15 cellular contexts compared by ENCODE assay signal in genomic region chr17:82304826-82305726, GRCh38. TPM values are rescaled to one million over a fixed set of nuclear protein-coding genes. Genes with fewer than 3 reads are reported as not detected.
DNase-seq lines count a peak whose midpoint lies in the region; ATAC-seq, FAIRE-seq and TF ChIP-seq lines count a peak whose summit lies in the region.
"Had no signal": no experiment of that assay in that cellular context is flagged by ENCODE, and none has a peak within 500 bp of the region (broad histone marks: within the 10 kb centered on the region; RNA-seq: fewer than 3 reads in every experiment).

No MANE protein-coding gene starts in this region.

- H3K9me3 ChIP-seq in HepG2 (ENCODE audit: low read length) (no peaks in the 10 kb centered on the region), right lobe of liver (no peaks in the 10 kb centered on the region), WERI-Rb-1 (ENCODE audit: severe bottlenecking) (no peaks in the 10 kb centered on the region), kidney (ENCODE audit: control insufficient read depth in 1 of 2, low read length in 2 of 2) (no peaks in the 10 kb centered on the region)
- H3K9me3 ChIP-seq: right atrium auricular region had no signal

- TF ChIP-seq EP300 in HepG2 (IDR thresholded peaks at IDR 0.05; ENCODE audit: low read depth in 2 of 2, low read length in 2 of 2) = no peak
- TF ChIP-seq EP300 in HepG2 (CRISPR knock-in tag; IDR thresholded peaks at IDR 0.05; ENCODE audit: borderline replicate concordance) = no peak

- CTCF ChIA-PET in HepG2 (lab: Yijun Ruan, JAX; ENCODE audit: low intra/inter-chr PET ratio, low total read pairs) = no interaction called here

- H3K36me3 ChIP-seq in HepG2 (replicated peaks in 1 of 2; ENCODE audit: control insufficient read depth in 1 of 2, insufficient read depth in 2 of 2, low read length in 2 of 2) = no peaks in the 10 kb centered on the region
- no peaks in the 10 kb centered on the region for H3K36me3 ChIP-seq in right lobe of liver
- H3K36me3 ChIP-seq in WERI-Rb-1 = no peaks in the 10 kb centered on the region
- no peaks in the 10 kb centered on the region for H3K36me3 ChIP-seq in kidney (ENCODE audit: control insufficient read depth in 1 of 2, insufficient read depth in 2 of 2, low read length in 2 of 2)
- H3K36me3 ChIP-seq: right atrium auricular region had no signal

- H4K20me1 ChIP-seq in HepG2 (ENCODE audit: insufficient read depth, low read length) = no peaks in the 10 kb centered on the region

- intact Hi-C loops in HepG2 (cut with micrococcal nuclease; ENCODE audit: unreplicated experiment) = loop anchor here (5.0 kb wide), 1 partner anchor 32 kb away; no protein-coding TSS in a partner anchor
- intact Hi-C loops in right lobe of liver (cut with DNase I) = no loop called here
- intact Hi-C loops in kidney (cut with DNase I) = no loop called here

- TF ChIP-seq RAD21 in HepG2 (CRISPR knock-in tag; IDR thresholded peaks at IDR 0.05) = peak; percentile 27; the same call in 1 of the 2 replicates

- in situ Hi-C loops in HepG2 (cut with HindIII; ENCODE audit: extremely low pct_ligation_motif_present, low pct_unique_long_range_greater_than_20kb) = no loop called here

- H3K4me3 ChIP-seq in HepG2 (replicated peaks in 1 of 3; ENCODE audit: insufficient read depth in 1 of 3, low read depth in 2 of 3, low read length in 3 of 3) (peak overlapping the region in 1 of 3 experiments; percentile 59; a peak in 1 of 6 replicates), right lobe of liver (no peak overlapping the region), WERI-Rb-1 (ENCODE audit: low read depth, low read length) (no peak overlapping the region), kidney (ENCODE audit: low read length in 2 of 2) (no peak overlapping the region)
- H3K4me3 ChIP-seq: right atrium auricular region had no signal

- H3K27ac ChIP-seq in HepG2 (ENCODE audit: extremely low read length, insufficient read depth, low read length) (no peak overlapping the region), right lobe of liver (no peak overlapping the region), WERI-Rb-1 (peak overlapping the region; percentile 72), kidney (ENCODE audit: low read depth in 2 of 2, low read length in 2 of 2) (no peak overlapping the region)
- H3K27ac ChIP-seq: right atrium auricular region had no signal

- POLR2A ChIA-PET in HepG2 (lab: Yijun Ruan, JAX) = interaction anchor here (0.9 to 12.8 kb wide), 16 partner anchors 9 to 76 kb away, joined by 3 to 270 read pairs (median 8); partner anchors contain the start of genes CD7, CSNK1D, SECTM1 and SLC16A3

- peak; percentile 68 for ATAC-seq in HepG2
- ATAC-seq in right lobe of liver = no peak
- ATAC-seq: left lobe of liver had no signal

- H2AFZ ChIP-seq in HepG2 (ENCODE audit: low read length) = no peak overlapping the region

- H3K27me3 ChIP-seq in HepG2 (ENCODE audit: control insufficient read depth in 1 of 2, insufficient read depth in 2 of 2, low read length in 2 of 2) (no peaks in the 10 kb centered on the region), right lobe of liver (no peaks in the 10 kb centered on the region), WERI-Rb-1 (ENCODE audit: insufficient read depth, low read depth, severe bottlenecking) (no peaks in the 10 kb centered on the region)
- H3K27me3 ChIP-seq: right atrium auricular region had no signal

- peak; percentile 60 for FAIRE-seq in HepG2 (lab: Jason Lieb, UNC)
- no peak for FAIRE-seq in kidney (lab: Jason Lieb, UNC)
- FAIRE-seq: bronchial epithelial cell had no signal

- no peaks in the 10 kb centered on the region for H3K79me2 ChIP-seq in HepG2 (ENCODE audit: insufficient read depth, low read length)

- TF ChIP-seq POLR2A in HepG2 (IDR thresholded peaks at IDR 0.05; ENCODE audit: insufficient read depth in 1 of 2, low read depth in 2 of 2, low read length in 2 of 2) = no peak
- TF ChIP-seq POLR2A in right lobe of liver (IDR thresholded peaks at IDR 0.05) = no peak

- DNase-seq in HepG2 (ENCODE audit: low spot score) (peak; percentile 56), right lobe of liver (no peak), WERI-Rb-1 (peak; percentile 82), kidney (peak; percentile 54), NCI-H510A (lab: John Stamatoyannopoulos, UW) (no peak), NCI-H2107 (lab: John Stamatoyannopoulos, UW) (no peak), GM10266 (ENCODE audit: extremely low spot score) (no peak)
- no peak for DNase-seq in stimulated activated CD4-positive, alpha-beta T cell treated with anti-CD3 and anti-CD28 coated beads, Interleukin-15, amount 100 ng/mL, for 24 hours
- DNase-seq: CD4-positive, CD25-positive, alpha-beta regulatory T cell; hypothalamus; MM.1S; NCI-H2081 had no signal

- TF ChIP-seq CTCF in HepG2 (CRISPR knock-in tag; IDR thresholded peaks at IDR 0.05) (peak; percentile 66), right lobe of liver (IDR thresholded peaks at IDR 0.05) (no peak), WERI-Rb-1 (IDR thresholded peaks at IDR 0.05; ENCODE audit: low read depth, low read length) (peak; percentile 43; the same call in 1 of the 2 replicates), kidney (IDR thresholded peaks at IDR 0.05; ENCODE audit: borderline replicate concordance, extremely low read depth, insufficient read depth) (no peak), GM10266 (IDR thresholded peaks at IDR 0.05; ENCODE audit: control insufficient read depth, insufficient read depth, low read depth, missing control alignments) (no peak)

- H3K9ac ChIP-seq in HepG2 (ENCODE audit: insufficient read depth, low read depth, low read length) (peak overlapping the region; percentile 30; the same call in 1 of the 2 replicates), kidney (ENCODE audit: low read length in 2 of 2) (no peak overlapping the region)

- BruUV-seq in HepG2 (replicated peaks; lab: Mats Ljungman, UMichigan) = no TSS peak

- peak overlapping the region; percentile 75 for H3K4me2 ChIP-seq in HepG2 (ENCODE audit: low read depth, low read length)

- 51% methylated on average over 13 of the region's 23 CpGs for WGBS in HepG2 (ENCODE audit: low lambda C conversion rate)
- 82% methylated on average over 8 of the region's 23 CpGs for WGBS in right lobe of liver (ENCODE audit: insufficient coverage, low coverage, low lambda C conversion rate, missing lambda C conversion rate)

- H3K4me1 ChIP-seq in HepG2 (ENCODE audit: insufficient read depth, low read length) = peaks cover 73% of the 10 kb centered on the region
- peaks cover 0 to 9% (median 0%) of the 10 kb centered on the region in 4 donors for H3K4me1 ChIP-seq in right lobe of liver
- H3K4me1 ChIP-seq in kidney (ENCODE audit: control insufficient read depth in 1 of 2, insufficient read depth in 1 of 2, low read depth in 1 of 2, low read length in 2 of 2) = peaks cover 0 to 10% of the 10 kb centered on the region in 2 donors

RNA-seq across cellular contexts. Expression of gene CD7, which starts 12.3 kb away (rescaled TPM):
- total RNA-seq in HepG2 (2016; rRNA removed; fragmentation: Illumina TruSeq; extraction: Trizol) (29.7 and 67.6 TPM in 2 replicates), right lobe of liver (1 to 10 TPM in 4 of 6 experiments, under 1 TPM in 2; 0.31 to 3.2 (median 1.3) TPM), kidney (9.2 TPM)
- total RNA-seq in HepG2 (2016; cell fraction: cytosol; rRNA removed; fragmentation: Illumina TruSeq; extraction: Trizol; ENCODE audit: low read depth) = 23.3 and 25.5 TPM in 2 replicates
- 24.7 and 74.3 TPM in 2 replicates for total RNA-seq in HepG2 (2016; cell fraction: insoluble cytoplasmic fraction; rRNA removed; fragmentation: Illumina TruSeq; extraction: Trizol)
- 36.8 and 47.2 TPM in 2 replicates for total RNA-seq in HepG2 (2016; cell fraction: membrane; rRNA removed; fragmentation: Illumina TruSeq; extraction: Trizol)
- total RNA-seq in HepG2 (2016; cell fraction: nucleus; rRNA removed; fragmentation: Illumina TruSeq; extraction: Trizol) = 53.2 and 64.7 TPM in 2 replicates
- polyA plus RNA-seq in HepG2 (2011; rRNA removed) (72.7 and 76.4 TPM in 2 replicates), kidney (ENCODE audit: insufficient read depth, low read depth, low replicate concordance) (1.0 TPM)
- polyA plus RNA-seq in HepG2 (2011; cell fraction: cytosol; rRNA removed) = 34.4 and 89.4 TPM in 2 replicates
- polyA plus RNA-seq in HepG2 (2011; cell fraction: nucleus; rRNA removed) = 127 and 155 TPM in 2 replicates
- 46.2 and 62.8 TPM in 2 replicates for polyA plus RNA-seq in HepG2 (2012)
- polyA plus RNA-seq in HepG2 (2016; cell fraction: cytosol; fragmentation: Illumina TruSeq; extraction: Trizol; ENCODE audit: low read depth) = 56.5 and 63.8 TPM in 2 replicates
- 56.7 and 68.4 TPM in 2 replicates for polyA plus RNA-seq in HepG2 (2016; cell fraction: insoluble cytoplasmic fraction; fragmentation: Illumina TruSeq; extraction: Trizol; ENCODE audit: low read depth)
- 78.3 and 78.6 TPM in 2 replicates for polyA plus RNA-seq in HepG2 (2016; cell fraction: membrane; fragmentation: Illumina TruSeq; extraction: Trizol; ENCODE audit: low read depth)
- polyA plus RNA-seq in HepG2 (2016; cell fraction: nucleus; fragmentation: Illumina TruSeq; extraction: Trizol; ENCODE audit: insufficient read depth, low read depth) = 226 and 244 TPM in 2 replicates
- 43.3 TPM in 1 of 2 replicates, not detected in the other for polyA minus RNA-seq in HepG2 (2011; rRNA and poly(A)+ RNA removed; ENCODE audit: low replicate concordance)
- polyA minus RNA-seq in HepG2 (2011; cell fraction: cytosol; rRNA and poly(A)+ RNA removed) = 31.0 and 32.1 TPM in 2 replicates
- 7.9 and 8.8 TPM in 2 replicates for polyA minus RNA-seq in HepG2 (2011; cell fraction: nucleus; rRNA and poly(A)+ RNA removed)
- total RNA-seq: bronchial epithelial cell had no signal

RNA-seq across cellular contexts. Expression of gene SECTM1, which starts 28.5 kb away (rescaled TPM):
- total RNA-seq in HepG2 (2016; rRNA removed; fragmentation: Illumina TruSeq; extraction: Trizol) = 2.4 and 5.3 TPM in 2 replicates
- total RNA-seq in HepG2 (2016; cell fraction: cytosol; rRNA removed; fragmentation: Illumina TruSeq; extraction: Trizol; ENCODE audit: low read depth) = 3.3 TPM in 2 replicates
- total RNA-seq in HepG2 (2016; cell fraction: insoluble cytoplasmic fraction; rRNA removed; fragmentation: Illumina TruSeq; extraction: Trizol) = 3.0 and 5.5 TPM in 2 replicates
- 3.8 and 5.6 TPM in 2 replicates for total RNA-seq in HepG2 (2016; cell fraction: membrane; rRNA removed; fragmentation: Illumina TruSeq; extraction: Trizol)
- total RNA-seq in HepG2 (2016; cell fraction: nucleus; rRNA removed; fragmentation: Illumina TruSeq; extraction: Trizol) = 6.9 and 7.3 TPM in 2 replicates
- 3.5 and 4.2 TPM in 2 replicates for polyA plus RNA-seq in HepG2 (2011; rRNA removed)
- 2.7 and 4.2 TPM in 2 replicates for polyA plus RNA-seq in HepG2 (2011; cell fraction: cytosol; rRNA removed)
- 6.7 and 7.1 TPM in 2 replicates for polyA plus RNA-seq in HepG2 (2011; cell fraction: nucleus; rRNA removed)
- polyA plus RNA-seq in HepG2 (2012) = 5.0 and 7.2 TPM in 2 replicates
- 2.6 and 3.4 TPM in 2 replicates for polyA plus RNA-seq in HepG2 (2016; cell fraction: cytosol; fragmentation: Illumina TruSeq; extraction: Trizol; ENCODE audit: low read depth)
- polyA plus RNA-seq in HepG2 (2016; cell fraction: insoluble cytoplasmic fraction; fragmentation: Illumina TruSeq; extraction: Trizol; ENCODE audit: low read depth) = 4.0 and 4.2 TPM in 2 replicates
- 4.3 and 4.7 TPM in 2 replicates for polyA plus RNA-seq in HepG2 (2016; cell fraction: membrane; fragmentation: Illumina TruSeq; extraction: Trizol; ENCODE audit: low read depth)
- polyA plus RNA-seq in HepG2 (2016; cell fraction: nucleus; fragmentation: Illumina TruSeq; extraction: Trizol; ENCODE audit: insufficient read depth, low read depth) = 5.1 and 5.5 TPM in 2 replicates
- polyA minus RNA-seq in HepG2 (2011; rRNA and poly(A)+ RNA removed; ENCODE audit: low replicate concordance) = 8.8 and 15.0 TPM in 2 replicates
- polyA minus RNA-seq in HepG2 (2011; cell fraction: cytosol; rRNA and poly(A)+ RNA removed) = 1.9 and 2.6 TPM in 2 replicates
- 5.0 and 7.3 TPM in 2 replicates for polyA minus RNA-seq in HepG2 (2011; cell fraction: nucleus; rRNA and poly(A)+ RNA removed)
- total RNA-seq in right lobe of liver = 1 to 10 TPM; 3.9 to 7.4 (median 5.8) TPM
- 87.5 TPM for total RNA-seq in kidney
- 15.4 TPM for polyA plus RNA-seq in kidney (ENCODE audit: insufficient read depth, low read depth, low replicate concordance)

RNA-seq across cellular contexts. Expression of gene CSNK1D, which starts 31.6 kb away (rescaled TPM):
- total RNA-seq in HepG2 (2016; rRNA removed; fragmentation: Illumina TruSeq; extraction: Trizol) = 28.4 and 31.5 TPM in 2 replicates
- total RNA-seq in HepG2 (2016; cell fraction: cytosol; rRNA removed; fragmentation: Illumina TruSeq; extraction: Trizol; ENCODE audit: low read depth) = 19.2 and 20.4 TPM in 2 replicates
- 23.0 and 34.1 TPM in 2 replicates for total RNA-seq in HepG2 (2016; cell fraction: insoluble cytoplasmic fraction; rRNA removed; fragmentation: Illumina TruSeq; extraction: Trizol)
- 24.3 and 26.6 TPM in 2 replicates for total RNA-seq in HepG2 (2016; cell fraction: membrane; rRNA removed; fragmentation: Illumina TruSeq; extraction: Trizol)
- total RNA-seq in HepG2 (2016; cell fraction: nucleus; rRNA removed; fragmentation: Illumina TruSeq; extraction: Trizol) = 42.8 and 45.6 TPM in 2 replicates
- polyA plus RNA-seq in HepG2 (2011; rRNA removed) = 128 and 148 TPM in 2 replicates
- polyA plus RNA-seq in HepG2 (2011; cell fraction: cytosol; rRNA removed) = 81.5 and 90.2 TPM in 2 replicates
- polyA plus RNA-seq in HepG2 (2011; cell fraction: nucleus; rRNA removed) = 1,010 and 1,066 TPM in 2 replicates
- polyA plus RNA-seq in HepG2 (2012) = 164 and 234 TPM in 2 replicates
- 19.6 and 21.8 TPM in 2 replicates for polyA plus RNA-seq in HepG2 (2016; cell fraction: cytosol; fragmentation: Illumina TruSeq; extraction: Trizol; ENCODE audit: low read depth)
- 71.8 and 89.7 TPM in 2 replicates for polyA plus RNA-seq in HepG2 (2016; cell fraction: insoluble cytoplasmic fraction; fragmentation: Illumina TruSeq; extraction: Trizol; ENCODE audit: low read depth)
- polyA plus RNA-seq in HepG2 (2016; cell fraction: membrane; fragmentation: Illumina TruSeq; extraction: Trizol; ENCODE audit: low read depth) = 40.8 and 42.7 TPM in 2 replicates
- 316 and 342 TPM in 2 replicates for polyA plus RNA-seq in HepG2 (2016; cell fraction: nucleus; fragmentation: Illumina TruSeq; extraction: Trizol; ENCODE audit: insufficient read depth, low read depth)
- 78.0 and 103 TPM in 2 replicates for polyA minus RNA-seq in HepG2 (2011; rRNA and poly(A)+ RNA removed; ENCODE audit: low replicate concordance)
- 51.7 and 60.9 TPM in 2 replicates for polyA minus RNA-seq in HepG2 (2011; cell fraction: cytosol; rRNA and poly(A)+ RNA removed)
- polyA minus RNA-seq in HepG2 (2011; cell fraction: nucleus; rRNA and poly(A)+ RNA removed) = 117 and 118 TPM in 2 replicates
- total RNA-seq in right lobe of liver = 10 to 100 TPM; 32.7 to 73.0 (median 45.9) TPM
- total RNA-seq in kidney = 160 TPM
- polyA plus RNA-seq in kidney (ENCODE audit: insufficient read depth, low read depth, low replicate concordance) = 69.7 TPM

RNA-seq across cellular contexts. Expression of gene TEX19, which starts 54.0 kb away (rescaled TPM):
- 1.3 and 1.8 TPM in 2 replicates for total RNA-seq in HepG2 (2016; rRNA removed; fragmentation: Illumina TruSeq; extraction: Trizol)
- total RNA-seq in HepG2 (2016; cell fraction: cytosol; rRNA removed; fragmentation: Illumina TruSeq; extraction: Trizol; ENCODE audit: low read depth) = 0.61 and 0.62 TPM in 2 replicates
- 1.6 TPM in 2 replicates for total RNA-seq in HepG2 (2016; cell fraction: insoluble cytoplasmic fraction; rRNA removed; fragmentation: Illumina TruSeq; extraction: Trizol)
- total RNA-seq in HepG2 (2016; cell fraction: membrane; rRNA removed; fragmentation: Illumina TruSeq; extraction: Trizol) = 1.4 and 1.7 TPM in 2 replicates
- 0.31 and 0.50 TPM in 2 replicates for total RNA-seq in HepG2 (2016; cell fraction: nucleus; rRNA removed; fragmentation: Illumina TruSeq; extraction: Trizol)
- polyA plus RNA-seq in HepG2 (2011; rRNA removed) = 4.9 and 6.0 TPM in 2 replicates
- polyA plus RNA-seq in HepG2 (2011; cell fraction: cytosol; rRNA removed) = 4.4 and 5.4 TPM in 2 replicates
- 1.8 TPM in 2 replicates for polyA plus RNA-seq in HepG2 (2011; cell fraction: nucleus; rRNA removed)
- polyA plus RNA-seq in HepG2 (2012) = 3.9 TPM in 2 replicates
- 0.29 and 0.36 TPM in 2 replicates for polyA plus RNA-seq in HepG2 (2016; cell fraction: cytosol; fragmentation: Illumina TruSeq; extraction: Trizol; ENCODE audit: low read depth)
- 1.2 and 1.6 TPM in 2 replicates for polyA plus RNA-seq in HepG2 (2016; cell fraction: insoluble cytoplasmic fraction; fragmentation: Illumina TruSeq; extraction: Trizol; ENCODE audit: low read depth)
- 0.61 and 0.72 TPM in 2 replicates for polyA plus RNA-seq in HepG2 (2016; cell fraction: membrane; fragmentation: Illumina TruSeq; extraction: Trizol; ENCODE audit: low read depth)
- 0.55 and 1.4 TPM in 2 replicates for polyA plus RNA-seq in HepG2 (2016; cell fraction: nucleus; fragmentation: Illumina TruSeq; extraction: Trizol; ENCODE audit: insufficient read depth, low read depth)
- 1.6 and 8.6 TPM in 2 replicates for polyA minus RNA-seq in HepG2 (2011; rRNA and poly(A)+ RNA removed; ENCODE audit: low replicate concordance)
- 1.8 and 2.5 TPM in 2 replicates for polyA minus RNA-seq in HepG2 (2011; cell fraction: cytosol; rRNA and poly(A)+ RNA removed)
- polyA minus RNA-seq in HepG2 (2011; cell fraction: nucleus; rRNA and poly(A)+ RNA removed) = 0.26 and 0.50 TPM in 2 replicates
- total RNA-seq in right lobe of liver = not detected
- not detected for total RNA-seq in kidney
- polyA plus RNA-seq in kidney (ENCODE audit: insufficient read depth, low read depth, low replicate concordance) = not detected
- total RNA-seq: bronchial epithelial cell; CD4-positive, CD25-positive, alpha-beta regulatory T cell; left lobe of liver; right atrium auricular region had no signal
- polyA plus RNA-seq: CD4-positive, CD25-positive, alpha-beta regulatory T cell had no signal

Comparison
In these comparisons a context has a peak if more than half of its experiments do, and no peak if none do; other contexts are left out.
1. DNase-seq: peak in HepG2 (single experiment), WERI-Rb-1 (single experiment) and kidney (single experiment); none in right lobe of liver (0 of 3), NCI-H510A (single experiment), stimulated activated CD4-positive, alpha-beta T cell treated with anti-CD3 and anti-CD28 coated beads, Interleukin-15, amount 100 ng/mL, for 24 hours (single experiment), NCI-H2107 (single experiment) and GM10266 (single experiment).
2. CTCF ChIP-seq: peak in HepG2 (single experiment) and WERI-Rb-1 (single experiment); none in right lobe of liver (0 of 4), kidney (single experiment) and GM10266 (single experiment).
3. RNA of gene SECTM1, which starts 28.5 kb away (total RNA-seq): 87.5 TPM in kidney (single experiment); 3.9 to 7.4 TPM in right lobe of liver and 2.4 to 7.3 TPM in HepG2; every median in the first group is over 10 times any median in the second.